ENCODE assay signal across 24 cellular contexts in the genomic region with DNA sequence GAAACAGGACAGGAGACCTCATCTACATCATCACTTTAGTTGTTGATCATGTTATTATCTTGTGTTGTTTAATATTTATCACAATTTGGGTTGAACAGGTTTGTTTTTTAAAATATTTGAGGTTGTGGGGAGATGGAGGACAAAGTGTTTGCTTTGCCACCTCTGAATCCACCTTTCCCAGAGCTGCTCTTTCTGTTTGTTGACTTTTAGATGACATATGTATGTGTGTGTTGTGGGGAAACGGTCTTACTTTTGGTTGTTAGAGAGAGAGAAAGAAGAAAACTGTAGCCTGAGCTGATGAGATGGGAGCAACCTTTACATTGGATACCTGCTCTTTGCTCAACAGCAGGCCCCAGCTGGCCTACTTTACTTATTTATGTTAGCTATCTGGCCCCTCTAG. TPM values are rescaled to one million over a fixed set of nuclear protein-coding genes. Genes with fewer than 3 reads are reported as not detected.
"Had no signal": no experiment of that assay in that cellular context is flagged by ENCODE, and none has a peak within 500 bp of the region (broad histone marks: within the 10 kb centered on the region; RNA-seq: fewer than 3 reads in every experiment).

No MANE protein-coding gene starts in this region.

- H3K27ac Mint-ChIP-seq: activated CD4-positive, alpha-beta memory T cell treated with anti-CD3 and anti-CD28 coated beads for 36 hours; activated CD4-positive, alpha-beta T cell treated with anti-CD3 and anti-CD28 coated beads for 36 hours; activated naive CD4-positive, alpha-beta T cell treated with anti-CD3 and anti-CD28 coated beads for 36 hours; activated naive CD8-positive, alpha-beta T cell treated with anti-CD3 and anti-CD28 coated beads, Interleukin-2, amount 50 U/mL, for 24 hours; nephron; stimulated activated effector memory CD8-positive, alpha-beta T cell treated with anti-CD3 and anti-CD28 coated beads, Interleukin-12 subunit alpha, Interleukin-12 subunit beta, amount 100 ng/mL, for 72 hours; stimulated activated naive CD8-positive, alpha-beta T cell treated with anti-CD3 and anti-CD28 coated beads, Interleukin-15, amount 100 ng/mL, for 72 hours; WTC11 had no signal

- H3K9me3 ChIP-seq: body of pancreas, right lobe of liver, tibial artery had no signal

- H3K9me3 Mint-ChIP-seq: activated CD4-positive, alpha-beta memory T cell treated with anti-CD3 and anti-CD28 coated beads for 36 hours; activated naive CD4-positive, alpha-beta T cell treated with anti-CD3 and anti-CD28 coated beads for 36 hours; activated naive CD8-positive, alpha-beta T cell treated with anti-CD3 and anti-CD28 coated beads, Interleukin-2, amount 50 U/mL, for 24 hours; nephron; stimulated activated effector memory CD8-positive, alpha-beta T cell treated with anti-CD3 and anti-CD28 coated beads, Interleukin-12 subunit alpha, Interleukin-12 subunit beta, amount 100 ng/mL, for 72 hours; stimulated activated naive CD8-positive, alpha-beta T cell treated with anti-CD3 and anti-CD28 coated beads, Interleukin-15, amount 100 ng/mL, for 72 hours had no signal

- H3K4me3 Mint-ChIP-seq: activated CD4-positive, alpha-beta memory T cell treated with anti-CD3 and anti-CD28 coated beads for 36 hours; activated CD4-positive, alpha-beta T cell treated with anti-CD3 and anti-CD28 coated beads for 36 hours; activated naive CD4-positive, alpha-beta T cell treated with anti-CD3 and anti-CD28 coated beads for 36 hours; activated naive CD8-positive, alpha-beta T cell treated with anti-CD3 and anti-CD28 coated beads, Interleukin-2, amount 50 U/mL, for 24 hours; nephron; stimulated activated effector memory CD8-positive, alpha-beta T cell treated with anti-CD3 and anti-CD28 coated beads, Interleukin-12 subunit alpha, Interleukin-12 subunit beta, amount 100 ng/mL, for 72 hours; stimulated activated naive CD8-positive, alpha-beta T cell treated with anti-CD3 and anti-CD28 coated beads, Interleukin-15, amount 100 ng/mL, for 72 hours; WTC11 had no signal

- H3K4me3 ChIP-seq: body of pancreas, right lobe of liver, tibial artery had no signal

- H3K27me3 Mint-ChIP-seq: stimulated activated naive CD8-positive, alpha-beta T cell treated with anti-CD3 and anti-CD28 coated beads, Interleukin-15, amount 100 ng/mL, for 72 hours had no signal

- H3K27ac ChIP-seq: right lobe of liver, tibial artery had no signal

- H3K4me1 Mint-ChIP-seq: activated CD4-positive, alpha-beta T cell treated with anti-CD3 and anti-CD28 coated beads for 36 hours; activated naive CD8-positive, alpha-beta T cell treated with anti-CD3 and anti-CD28 coated beads, Interleukin-2, amount 50 U/mL, for 24 hours; nephron; stimulated activated effector memory CD8-positive, alpha-beta T cell treated with anti-CD3 and anti-CD28 coated beads, Interleukin-12 subunit alpha, Interleukin-12 subunit beta, amount 100 ng/mL, for 72 hours; stimulated activated naive CD8-positive, alpha-beta T cell treated with anti-CD3 and anti-CD28 coated beads, Interleukin-15, amount 100 ng/mL, for 72 hours had no signal

- H3K27me3 ChIP-seq: body of pancreas, right lobe of liver, tibial artery had no signal

- H3K36me3 Mint-ChIP-seq: activated CD4-positive, alpha-beta memory T cell treated with anti-CD3 and anti-CD28 coated beads for 36 hours had no signal

- DNase-seq: activated CD4-positive, alpha-beta memory T cell treated with anti-CD3 and anti-CD28 coated beads for 36 hours; activated CD4-positive, alpha-beta T cell treated with anti-CD3 and anti-CD28 coated beads for 36 hours; activated naive CD4-positive, alpha-beta T cell treated with anti-CD3 and anti-CD28 coated beads for 36 hours; activated naive CD8-positive, alpha-beta T cell treated with anti-CD3 and anti-CD28 coated beads, Interleukin-2, amount 50 U/mL, for 24 hours; activated T-cell treated with anti-CD3 and anti-CD28 coated beads, Interleukin-2, amount 50 U/mL, for 48 hours; body of pancreas; effector memory CD4-positive, alpha-beta T cell; foreskin melanocyte; hippocampal formation; left ventricle myocardium superior; mammary epithelial cell; right lobe of liver; small intestine; stimulated activated CD4-positive, alpha-beta T cell treated with anti-CD3 and anti-CD28 coated beads, Interleukin-2, amount 100 ng/mL, for 24 hours; stimulated activated naive CD8-positive, alpha-beta T cell treated with anti-CD3 and anti-CD28 coated beads, Interleukin-15, amount 100 ng/mL, for 72 hours; T-helper 1 cell; tibial artery had no signal

- H3K36me3 ChIP-seq: right lobe of liver, tibial artery had no signal

- H3K4me1 ChIP-seq: right lobe of liver had no signal

- ATAC-seq: activated CD4-positive, alpha-beta T cell treated with anti-CD3 and anti-CD28 coated beads for 36 hours; activated naive CD8-positive, alpha-beta T cell treated with anti-CD3 and anti-CD28 coated beads, Interleukin-2, amount 50 U/mL, for 24 hours; body of pancreas; esophagus mucosa; left ventricle myocardium superior; stimulated activated effector memory CD8-positive, alpha-beta T cell treated with anti-CD3 and anti-CD28 coated beads, Interleukin-12 subunit alpha, Interleukin-12 subunit beta, amount 100 ng/mL, for 72 hours; stimulated activated naive CD8-positive, alpha-beta T cell treated with anti-CD3 and anti-CD28 coated beads, Interleukin-15, amount 100 ng/mL, for 72 hours; WTC11 had no signal

- FAIRE-seq: endothelial cell of umbilical vein, small intestine, urothelium cell line had no signal

RNA-seq across cellular contexts. Expression of gene SLC16A12, which starts 19.0 kb away (rescaled TPM):
- total RNA-seq: activated CD4-positive, alpha-beta memory T cell treated with anti-CD3 and anti-CD28 coated beads for 36 hours; activated CD4-positive, alpha-beta T cell treated with anti-CD3 and anti-CD28 coated beads for 36 hours; activated naive CD4-positive, alpha-beta T cell treated with anti-CD3 and anti-CD28 coated beads for 36 hours; dermis microvascular lymphatic vessel endothelial cell; endothelial cell of umbilical vein had no signal
